1 cellular context compared by ENCODE assay signal in genomic region chr6:36827261-36828079, GRCh38.
TF ChIP-seq lines count a peak whose summit lies in the region.

No MANE protein-coding gene starts in this region.

TF ChIP-seq in K562, 482 proteins besides CTCF, POLR2A, EP300 and RAD21 (continued from another document):
- TF ChIP-seq, protein P1, sequence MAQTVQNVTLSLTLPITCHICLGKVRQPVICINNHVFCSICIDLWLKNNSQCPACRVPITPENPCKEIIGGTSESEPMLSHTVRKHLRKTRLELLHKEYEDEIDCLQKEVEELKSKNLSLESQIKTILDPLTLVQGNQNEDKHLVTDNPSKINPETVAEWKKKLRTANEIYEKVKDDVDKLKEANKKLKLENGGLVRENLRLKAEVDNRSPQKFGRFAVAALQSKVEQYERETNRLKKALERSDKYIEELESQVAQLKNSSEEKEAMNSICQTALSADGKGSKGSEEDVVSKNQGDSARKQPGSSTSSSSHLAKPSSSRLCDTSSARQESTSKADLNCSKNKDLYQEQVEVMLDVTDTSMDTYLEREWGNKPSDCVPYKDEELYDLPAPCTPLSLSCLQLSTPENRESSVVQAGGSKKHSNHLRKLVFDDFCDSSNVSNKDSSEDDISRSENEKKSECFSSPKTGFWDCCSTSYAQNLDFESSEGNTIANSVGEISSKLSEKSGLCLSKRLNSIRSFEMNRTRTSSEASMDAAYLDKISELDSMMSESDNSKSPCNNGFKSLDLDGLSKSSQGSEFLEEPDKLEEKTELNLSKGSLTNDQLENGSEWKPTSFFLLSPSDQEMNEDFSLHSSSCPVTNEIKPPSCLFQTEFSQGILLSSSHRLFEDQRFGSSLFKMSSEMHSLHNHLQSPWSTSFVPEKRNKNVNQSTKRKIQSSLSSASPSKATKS (CRISPR knock-in tag; IDR thresholded peaks at IDR 0.05) = no peak
- TF ChIP-seq, protein P2, sequence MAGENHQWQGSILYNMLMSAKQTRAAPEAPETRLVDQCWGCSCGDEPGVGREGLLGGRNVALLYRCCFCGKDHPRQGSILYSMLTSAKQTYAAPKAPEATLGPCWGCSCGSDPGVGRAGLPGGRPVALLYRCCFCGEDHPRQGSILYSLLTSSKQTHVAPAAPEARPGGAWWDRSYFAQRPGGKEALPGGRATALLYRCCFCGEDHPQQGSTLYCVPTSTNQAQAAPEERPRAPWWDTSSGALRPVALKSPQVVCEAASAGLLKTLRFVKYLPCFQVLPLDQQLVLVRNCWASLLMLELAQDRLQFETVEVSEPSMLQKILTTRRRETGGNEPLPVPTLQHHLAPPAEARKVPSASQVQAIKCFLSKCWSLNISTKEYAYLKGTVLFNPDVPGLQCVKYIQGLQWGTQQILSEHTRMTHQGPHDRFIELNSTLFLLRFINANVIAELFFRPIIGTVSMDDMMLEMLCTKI (IDR thresholded peaks at IDR 0.05; ENCODE audit: partially characterized antibody) = no peak
- TF ChIP-seq ZNF232 (CRISPR knock-in tag; IDR thresholded peaks at IDR 0.05) (no peak), RBM15 (IDR thresholded peaks at IDR 0.05; ENCODE audit: insufficient read depth, low read length) (no peak), HDAC6 (IDR thresholded peaks at IDR 0.05; ENCODE audit: low read depth, low read length) (no peak), SP2 (IDR thresholded peaks at IDR 0.05; ENCODE audit: extremely low read depth, low read depth, low read length, poor library complexity, severe bottlenecking) (no peak), FIP1L1 (IDR thresholded peaks at IDR 0.05; ENCODE audit: low read depth, low read length, poor library complexity, severe bottlenecking) (no peak), GABPA (tag; conservative IDR thresholded peaks at IDR 0.05; ENCODE audit: low read depth) (peak; percentile 53), HLTF (IDR thresholded peaks at IDR 0.05) (no peak), TAF1 (IDR thresholded peaks at IDR 0.05; ENCODE audit: control insufficient read depth, extremely low read depth, insufficient read depth, low read length, severe bottlenecking) (no peak), SRSF3 (IDR thresholded peaks at IDR 0.05; ENCODE audit: insufficient read depth, low read length) (no peak), DIDO1 (tag; IDR thresholded peaks at IDR 0.05; ENCODE audit: low read depth) (no peak), C11orf30 (IDR thresholded peaks at IDR 0.05; ENCODE audit: low read depth) (no peak), MYNN (IDR thresholded peaks at IDR 0.05) (no peak), MYNN (CRISPR knock-in tag; IDR thresholded peaks at IDR 0.05) (no peak), CCAR2 (IDR thresholded peaks at IDR 0.05; ENCODE audit: low read depth, low read length) (no peak), HMGN3 (IDR thresholded peaks at IDR 0.05; ENCODE audit: borderline replicate concordance, extremely low read depth, insufficient read length, low read depth, low read length) (no peak), NR1H2 (CRISPR knock-in tag; IDR thresholded peaks at IDR 0.05) (no peak), RFX1 (IDR thresholded peaks at IDR 0.05) (no peak), RBFOX2 (IDR thresholded peaks at IDR 0.05; ENCODE audit: low read depth, low read length) (no peak), FUS (optimal IDR thresholded peaks at IDR 0.05; ENCODE audit: low read depth, low read length) (no peak), MAZ (CRISPR knock-in tag; conservative IDR thresholded peaks at IDR 0.05 in 1 of 2, IDR thresholded peaks at IDR 0.05 in 1 of 2) (peak; percentile 39 to 43; a peak in 2 of 4 replicates), ZKSCAN3 (CRISPR knock-in tag; IDR thresholded peaks at IDR 0.05) (no peak), PCBP1 (IDR thresholded peaks at IDR 0.05; ENCODE audit: low read depth, low read length, poor library complexity, severe bottlenecking) (no peak), FOXK2 (conservative IDR thresholded peaks at IDR 0.05 in 1 of 2, IDR thresholded peaks at IDR 0.05 in 1 of 2; ENCODE audit: low read depth in 2 of 2) (no peak), DDX20 (tag; IDR thresholded peaks at IDR 0.05; ENCODE audit: low read depth) (no peak), NFXL1 (CRISPR knock-in tag; IDR thresholded peaks at IDR 0.05) (0 out of 2 replicates have a peak, but pooled peaks have one; percentile 56), HDAC2 (IDR thresholded peaks at IDR 0.05) (no peak), BACH1 (tag; IDR thresholded peaks at IDR 0.05) (peak; percentile 71; the same call in 1 of the 2 replicates), NONO (IDR thresholded peaks at IDR 0.05; ENCODE audit: low read depth in 2 of 2, low read length in 1 of 2) (no peak), KDM4B (IDR thresholded peaks at IDR 0.05; ENCODE audit: borderline replicate concordance in 2 of 2, low read depth in 1 of 2) (no peak), MYC (IDR thresholded peaks at IDR 0.05; ENCODE audit: low read depth, low read length) (no peak), MYC (CRISPR knock-in tag; IDR thresholded peaks at IDR 0.05; ENCODE audit: borderline replicate concordance, low read depth) (no peak; the same call in 1 of the 2 replicates), NR2C1 (IDR thresholded peaks at IDR 0.05) (no peak), NR2C1 (tag; IDR thresholded peaks at IDR 0.05) (0 out of 2 replicates have a peak, but pooled peaks have one; percentile 29), LCOR (CRISPR knock-in tag; IDR thresholded peaks at IDR 0.05) (no peak; the same call in 1 of the 2 replicates), SIRT6 (IDR thresholded peaks at IDR 0.05; ENCODE audit: low read depth, low read length) (no peak), PHTF2 (CRISPR knock-in tag; IDR thresholded peaks at IDR 0.05) (no peak), MAFK (IDR thresholded peaks at IDR 0.05; ENCODE audit: low read length) (no peak), ZEB2 (IDR thresholded peaks at IDR 0.05) (no peak), RB1 (IDR thresholded peaks at IDR 0.05; ENCODE audit: low read depth) (no peak), BCOR (IDR thresholded peaks at IDR 0.05) (no peak), CBFB (CRISPR knock-in tag; IDR thresholded peaks at IDR 0.05) (no peak)
- TF ChIP-seq, protein P3, sequence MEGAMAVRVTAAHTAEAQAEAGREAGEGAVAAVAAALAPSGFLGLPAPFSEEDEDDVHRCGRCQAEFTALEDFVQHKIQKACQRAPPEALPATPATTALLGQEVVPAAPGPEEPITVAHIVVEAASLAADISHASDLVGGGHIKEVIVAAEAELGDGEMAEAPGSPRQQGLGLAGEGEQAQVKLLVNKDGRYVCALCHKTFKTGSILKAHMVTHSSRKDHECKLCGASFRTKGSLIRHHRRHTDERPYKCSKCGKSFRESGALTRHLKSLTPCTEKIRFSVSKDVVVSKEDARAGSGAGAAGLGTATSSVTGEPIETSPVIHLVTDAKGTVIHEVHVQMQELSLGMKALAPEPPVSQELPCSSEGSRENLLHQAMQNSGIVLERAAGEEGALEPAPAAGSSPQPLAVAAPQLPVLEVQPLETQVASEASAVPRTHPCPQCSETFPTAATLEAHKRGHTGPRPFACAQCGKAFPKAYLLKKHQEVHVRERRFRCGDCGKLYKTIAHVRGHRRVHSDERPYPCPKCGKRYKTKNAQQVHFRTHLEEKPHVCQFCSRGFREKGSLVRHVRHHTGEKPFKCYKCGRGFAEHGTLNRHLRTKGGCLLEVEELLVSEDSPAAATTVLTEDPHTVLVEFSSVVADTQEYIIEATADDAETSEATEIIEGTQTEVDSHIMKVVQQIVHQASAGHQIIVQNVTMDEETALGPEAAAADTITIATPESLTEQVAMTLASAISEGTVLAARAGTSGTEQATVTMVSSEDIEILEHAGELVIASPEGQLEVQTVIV (CRISPR knock-in tag; IDR thresholded peaks at IDR 0.05; ENCODE audit: borderline replicate concordance) = no peak
- TF ChIP-seq, protein P4, sequence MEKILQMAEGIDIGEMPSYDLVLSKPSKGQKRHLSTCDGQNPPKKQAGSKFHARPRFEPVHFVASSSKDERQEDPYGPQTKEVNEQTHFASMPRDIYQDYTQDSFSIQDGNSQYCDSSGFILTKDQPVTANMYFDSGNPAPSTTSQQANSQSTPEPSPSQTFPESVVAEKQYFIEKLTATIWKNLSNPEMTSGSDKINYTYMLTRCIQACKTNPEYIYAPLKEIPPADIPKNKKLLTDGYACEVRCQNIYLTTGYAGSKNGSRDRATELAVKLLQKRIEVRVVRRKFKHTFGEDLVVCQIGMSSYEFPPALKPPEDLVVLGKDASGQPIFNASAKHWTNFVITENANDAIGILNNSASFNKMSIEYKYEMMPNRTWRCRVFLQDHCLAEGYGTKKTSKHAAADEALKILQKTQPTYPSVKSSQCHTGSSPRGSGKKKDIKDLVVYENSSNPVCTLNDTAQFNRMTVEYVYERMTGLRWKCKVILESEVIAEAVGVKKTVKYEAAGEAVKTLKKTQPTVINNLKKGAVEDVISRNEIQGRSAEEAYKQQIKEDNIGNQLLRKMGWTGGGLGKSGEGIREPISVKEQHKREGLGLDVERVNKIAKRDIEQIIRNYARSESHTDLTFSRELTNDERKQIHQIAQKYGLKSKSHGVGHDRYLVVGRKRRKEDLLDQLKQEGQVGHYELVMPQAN (IDR thresholded peaks at IDR 0.05; ENCODE audit: borderline replicate concordance) = no peak
- TF ChIP-seq, protein P5, sequence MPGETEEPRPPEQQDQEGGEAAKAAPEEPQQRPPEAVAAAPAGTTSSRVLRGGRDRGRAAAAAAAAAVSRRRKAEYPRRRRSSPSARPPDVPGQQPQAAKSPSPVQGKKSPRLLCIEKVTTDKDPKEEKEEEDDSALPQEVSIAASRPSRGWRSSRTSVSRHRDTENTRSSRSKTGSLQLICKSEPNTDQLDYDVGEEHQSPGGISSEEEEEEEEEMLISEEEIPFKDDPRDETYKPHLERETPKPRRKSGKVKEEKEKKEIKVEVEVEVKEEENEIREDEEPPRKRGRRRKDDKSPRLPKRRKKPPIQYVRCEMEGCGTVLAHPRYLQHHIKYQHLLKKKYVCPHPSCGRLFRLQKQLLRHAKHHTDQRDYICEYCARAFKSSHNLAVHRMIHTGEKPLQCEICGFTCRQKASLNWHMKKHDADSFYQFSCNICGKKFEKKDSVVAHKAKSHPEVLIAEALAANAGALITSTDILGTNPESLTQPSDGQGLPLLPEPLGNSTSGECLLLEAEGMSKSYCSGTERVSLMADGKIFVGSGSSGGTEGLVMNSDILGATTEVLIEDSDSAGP (CRISPR knock-in tag; IDR thresholded peaks at IDR 0.05) = no peak
- TF ChIP-seq, protein P6, sequence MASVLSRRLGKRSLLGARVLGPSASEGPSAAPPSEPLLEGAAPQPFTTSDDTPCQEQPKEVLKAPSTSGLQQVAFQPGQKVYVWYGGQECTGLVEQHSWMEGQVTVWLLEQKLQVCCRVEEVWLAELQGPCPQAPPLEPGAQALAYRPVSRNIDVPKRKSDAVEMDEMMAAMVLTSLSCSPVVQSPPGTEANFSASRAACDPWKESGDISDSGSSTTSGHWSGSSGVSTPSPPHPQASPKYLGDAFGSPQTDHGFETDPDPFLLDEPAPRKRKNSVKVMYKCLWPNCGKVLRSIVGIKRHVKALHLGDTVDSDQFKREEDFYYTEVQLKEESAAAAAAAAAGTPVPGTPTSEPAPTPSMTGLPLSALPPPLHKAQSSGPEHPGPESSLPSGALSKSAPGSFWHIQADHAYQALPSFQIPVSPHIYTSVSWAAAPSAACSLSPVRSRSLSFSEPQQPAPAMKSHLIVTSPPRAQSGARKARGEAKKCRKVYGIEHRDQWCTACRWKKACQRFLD (CRISPR knock-in tag; IDR thresholded peaks at IDR 0.05) = peak; percentile 93
